Comparison of ENCODE assay signal across 24 cellular contexts in genomic region chr14:24712909-24713308, GRCh38.
A peak's percentile ranks its signal among the peaks of the same experiment; 100 is the strongest.
DNase-seq lines count a peak whose midpoint lies in the region; ATAC-seq lines count a peak whose summit lies in the region.
"Had no signal": no experiment of that assay in that cellular context is flagged by ENCODE, and none has a peak within 500 bp of the region (broad histone marks: within the 10 kb centered on the region; RNA-seq: fewer than 3 reads in every experiment).

No MANE protein-coding gene starts in this region.

- H3K4me3 Mint-ChIP-seq in stimulated activated naive B cell treated with anti-CD40 and anti-IgM and Interleukin-4, amounts not matched to agents 10 μg/mL and 1 μg/mL and 100 μg/mL, for 72 hours, result no peak overlapping the region
- H3K4me3 Mint-ChIP-seq: activated T-cell treated with anti-CD3 and anti-CD28 coated beads, Interleukin-2, amount 50 U/mL, for 24 hours; neural progenitor cell had no signal

- no peaks in the 10 kb centered on the region for H3K9me3 Mint-ChIP-seq in stimulated activated naive B cell treated with anti-CD40 and anti-IgM and Interleukin-4, amounts not matched to agents 10 μg/mL and 1 μg/mL and 100 μg/mL, for 72 hours
- no peaks in the 10 kb centered on the region for H3K9me3 Mint-ChIP-seq in activated naive CD4-positive, alpha-beta T cell treated with anti-CD3 and anti-CD28 coated beads, Interleukin-2, amount 50 U/mL, for 72 hours
- H3K9me3 Mint-ChIP-seq: activated T-cell treated with anti-CD3 and anti-CD28 coated beads, Interleukin-2, amount 50 U/mL, for 24 hours; neural progenitor cell had no signal

- peaks cover 24 to 34% of the 10 kb centered on the region in 2 donors for H3K27me3 Mint-ChIP-seq in stimulated activated naive B cell treated with anti-CD40 and anti-IgM and Interleukin-4, amounts not matched to agents 10 μg/mL and 1 μg/mL and 100 μg/mL, for 72 hours

- DNase-seq in SHP77 (lab: John Stamatoyannopoulos, UW) (peak; percentile 11 to 18), SHP77 treated with DMSO at 0.1 percent for 48 hours (lab: John Stamatoyannopoulos, UW) (no peak), NCI-H2227 (lab: John Stamatoyannopoulos, UW; ENCODE audit: unreplicated experiment) (peak; percentile 49), activated gamma-delta T cell treated with Interleukin-2 at 50 U/mL for 16 hours (no peak), inferior parietal cortex (ENCODE audit: extremely low spot score) (no peak)
- DNase-seq in stimulated activated naive B cell treated with anti-CD40 and anti-IgM and Interleukin-4, amounts not matched to agents 10 μg/mL and 1 μg/mL and 100 μg/mL, for 72 hours, result no peak
- DNase-seq in activated naive CD4-positive, alpha-beta T cell treated with anti-CD3 and anti-CD28 coated beads, Interleukin-2, amount 50 U/mL, for 72 hours (ENCODE audit: low spot score in 2 of 2), result no peak
- DNase-seq: activated CD8-positive, alpha-beta memory T cell treated with anti-CD3 and anti-CD28 coated beads for 24 hours; activated naive CD4-positive, alpha-beta T cell treated with Interleukin-2 at 50 U/mL for 16 hours; activated T-cell treated with anti-CD3 and anti-CD28 coated beads, Interleukin-2, amount 50 U/mL, for 24 hours; amniotic stem cell; COR-L47; DND-41; glutamatergic neuron; GM23248; Karpas-422; kidney glomerular epithelial cell; NCI-H1105 treated with DMSO at 0.1 percent for 48 hours; NCI-H2171 treated with DMSO at 0.1 percent for 48 hours; NK-92 treated with Interleukin-12 subunit alpha and Interleukin-12 subunit beta, amount 100 ng/mL, for 24 hours; Peyer's patch; substantia nigra had no signal

- peak; percentile 29 for ATAC-seq in HG02678 (IDR thresholded peaks at IDR 0.05; ENCODE audit: unreplicated experiment)
- no peak for ATAC-seq in stimulated activated naive B cell treated with anti-CD40 and anti-IgM and Interleukin-4, amounts not matched to agents 10 μg/mL and 1 μg/mL and 100 μg/mL, for 72 hours (replicated peaks)
- no peak for ATAC-seq in activated naive CD4-positive, alpha-beta T cell treated with anti-CD3 and anti-CD28 coated beads, Interleukin-2, amount 50 U/mL, for 72 hours

- no peaks in the 10 kb centered on the region for H3K36me3 Mint-ChIP-seq in stimulated activated naive B cell treated with anti-CD40 and anti-IgM and Interleukin-4, amounts not matched to agents 10 μg/mL and 1 μg/mL and 100 μg/mL, for 72 hours
- no peaks in the 10 kb centered on the region for H3K36me3 Mint-ChIP-seq in activated naive CD4-positive, alpha-beta T cell treated with anti-CD3 and anti-CD28 coated beads, Interleukin-2, amount 50 U/mL, for 72 hours
- H3K36me3 Mint-ChIP-seq: neural progenitor cell had no signal

- H3K27ac Mint-ChIP-seq in stimulated activated naive B cell treated with anti-CD40 and anti-IgM and Interleukin-4, amounts not matched to agents 10 μg/mL and 1 μg/mL and 100 μg/mL, for 72 hours, result peak overlapping the region; percentile 57
- H3K27ac Mint-ChIP-seq in activated naive CD4-positive, alpha-beta T cell treated with anti-CD3 and anti-CD28 coated beads, Interleukin-2, amount 50 U/mL, for 72 hours, result no peak overlapping the region
- H3K27ac Mint-ChIP-seq: activated T-cell treated with anti-CD3 and anti-CD28 coated beads, Interleukin-2, amount 50 U/mL, for 24 hours; neural progenitor cell had no signal

- H3K4me1 Mint-ChIP-seq in stimulated activated naive B cell treated with anti-CD40 and anti-IgM and Interleukin-4, amounts not matched to agents 10 μg/mL and 1 μg/mL and 100 μg/mL, for 72 hours, result no peaks in the 10 kb centered on the region

Comparison
In these comparisons a context has a peak if more than half of its experiments do, and no peak if none do; other contexts are left out.
1. DNase-seq: peak in SHP77 (2 of 2) and NCI-H2227 (single experiment); none in SHP77 treated with DMSO at 0.1 percent for 48 hours (single experiment), stimulated activated naive B cell treated with anti-CD40 and anti-IgM and Interleukin-4, amounts not matched to agents 10 μg/mL and 1 μg/mL and 100 μg/mL, for 72 hours (single experiment), activated naive CD4-positive, alpha-beta T cell treated with anti-CD3 and anti-CD28 coated beads, Interleukin-2, amount 50 U/mL, for 72 hours (0 of 2), activated gamma-delta T cell treated with Interleukin-2 at 50 U/mL for 16 hours (single experiment) and inferior parietal cortex (single experiment).